Comparison of ENCODE assay signal across 16 cellular contexts in the genomic region with DNA sequence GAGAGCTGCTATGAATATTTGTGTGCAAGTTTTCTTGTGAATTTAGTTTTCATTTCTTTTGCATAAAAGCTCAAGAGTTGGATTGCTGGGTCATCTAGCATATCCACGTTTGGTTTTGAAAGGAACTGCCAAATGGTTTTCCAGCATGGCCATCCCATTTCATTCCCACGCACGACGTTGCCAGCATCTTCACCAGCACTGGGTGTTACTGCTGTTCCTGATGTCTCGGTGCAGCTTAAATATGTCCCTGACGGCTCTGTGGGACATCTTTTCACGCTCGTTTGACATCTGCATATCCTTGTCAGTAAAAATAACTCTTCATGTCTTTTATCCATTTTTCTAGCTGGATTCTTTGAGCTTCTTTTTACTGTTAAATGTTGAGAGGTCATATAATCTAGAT.
DNase-seq lines count a peak whose midpoint lies in the region; ATAC-seq and TF ChIP-seq lines count a peak whose summit lies in the region.
"Had no signal": no experiment of that assay in that cellular context is flagged by ENCODE, and none has a peak within 500 bp of the region (broad histone marks: within the 10 kb centered on the region; RNA-seq: fewer than 3 reads in every experiment).

No MANE protein-coding gene starts in this region.

- intact Hi-C loops in stomach (cut with DNase I; ENCODE audit: low total_unique reads): no loop called here
- intact Hi-C loops in cardiac septum (cut with DNase I): no loop called here
- intact Hi-C loops in left ventricle myocardium superior (cut with micrococcal nuclease): no loop called here

- 89 to 96% (median 95%) methylated on average over 8 of the region's 8 CpGs for WGBS in stomach, 5 donors

- TF ChIP-seq CTCF in endothelial cell (IDR thresholded peaks at IDR 0.05; ENCODE audit: unreplicated experiment): no peak
- TF ChIP-seq CTCF in stomach (IDR thresholded peaks at IDR 0.05): no peak
- no peak for TF ChIP-seq CTCF in GM10266 (IDR thresholded peaks at IDR 0.05; ENCODE audit: control insufficient read depth, insufficient read depth, low read depth, missing control alignments)

- H3K4me1 Mint-ChIP-seq in endothelial cell (ENCODE audit: unreplicated experiment): peaks cover 5% of the 10 kb centered on the region
- H3K4me1 Mint-ChIP-seq: CD4-positive, alpha-beta memory T cell had no signal

- peaks cover 4 to 79% (median 74%) of the 10 kb centered on the region in 4 donors for H3K36me3 ChIP-seq in stomach

- no peak for TF ChIP-seq EP300 in stomach (IDR thresholded peaks at IDR 0.05)

- no peaks in the 10 kb centered on the region for H3K4me1 ChIP-seq in stomach

- no peak overlapping the region for H3K4me3 ChIP-seq in stomach
- H3K4me3 ChIP-seq: GM23248 had no signal

- peak overlapping the region; percentile 62 for H3K4me3 Mint-ChIP-seq in endothelial cell (ENCODE audit: unreplicated experiment)
- H3K4me3 Mint-ChIP-seq: CD4-positive, alpha-beta memory T cell had no signal

- H3K27me3 Mint-ChIP-seq in endothelial cell (ENCODE audit: unreplicated experiment): peaks cover 18% of the 10 kb centered on the region
- H3K27me3 Mint-ChIP-seq: CD4-positive, alpha-beta memory T cell had no signal

- H3K9me3 ChIP-seq in stomach: no peaks in the 10 kb centered on the region

- DNase-seq in endothelial cell (ENCODE audit: low spot score) (no peak), mesenteric fat pad (ENCODE audit: low spot score) (peak; percentile 12), stomach (peak; percentile 4), cardiac septum (ENCODE audit: low spot score) (no peak), left ventricle myocardium superior (no peak), GM10266 (ENCODE audit: extremely low spot score) (no peak)
- DNase-seq: C1 segment of cervical spinal cord; Calu3; CD4-positive, alpha-beta memory T cell; COR-L47; DMS53; DMS79 treated with DMSO at 0.1 percent for 48 hours; GF-D8; GM23248; H7; HCEC 1CT had no signal

- TF ChIP-seq POLR2A in stomach (IDR thresholded peaks at IDR 0.05): no peak

- no peaks in the 10 kb centered on the region for H3K9me3 Mint-ChIP-seq in endothelial cell (ENCODE audit: unreplicated experiment)
- H3K9me3 Mint-ChIP-seq: CD4-positive, alpha-beta memory T cell had no signal

- H3K36me3 Mint-ChIP-seq in endothelial cell (ENCODE audit: low read depth, unreplicated experiment): peaks cover 72% of the 10 kb centered on the region

- ATAC-seq in left ventricle myocardium superior: no peak

- no peak overlapping the region for H3K27ac ChIP-seq in stomach
- H3K27ac ChIP-seq: GM23248 had no signal

- H3K27me3 ChIP-seq in stomach: no peaks in the 10 kb centered on the region

- H3K27ac Mint-ChIP-seq in endothelial cell (ENCODE audit: unreplicated experiment): no peak overlapping the region
- H3K27ac Mint-ChIP-seq: CD4-positive, alpha-beta memory T cell had no signal

Comparison
In these comparisons a context has a peak if more than half of its experiments do, and no peak if none do; other contexts are left out.
1. DNase-seq: peak in mesenteric fat pad (single experiment) and stomach (single experiment); none in endothelial cell (single experiment), cardiac septum (single experiment), left ventricle myocardium superior (single experiment) and GM10266 (single experiment).